ENCODE assay signal across 9 cellular contexts in genomic region chr6:129860901-129861665, GRCh38. TPM values are rescaled to one million over a fixed set of nuclear protein-coding genes. Genes with fewer than 3 reads are reported as not detected.
DNase-seq lines count a peak whose midpoint lies in the region; ATAC-seq and TF ChIP-seq lines count a peak whose summit lies in the region.
"Had no signal": no experiment of that assay in that cellular context is flagged by ENCODE, and none has a peak within 500 bp of the region (broad histone marks: within the 10 kb centered on the region; RNA-seq: fewer than 3 reads in every experiment).

Gene TMEM244, minus strand, starts transcription at chr6:129861315. Its CDS starts 127 bp downstream, at chr6:129861188.

- peaks cover 10% of the 10 kb centered on the region for H3K4me1 ChIP-seq in IMR-90 (ENCODE audit: control insufficient read depth, insufficient read depth, low read length)
- H3K4me1 ChIP-seq in adipocyte (ENCODE audit: control insufficient read depth, insufficient read depth, low read length): peaks cover 23% of the 10 kb centered on the region
- H3K4me1 ChIP-seq in naive thymus-derived CD4-positive, alpha-beta T cell (ENCODE audit: control insufficient read depth in 2 of 2, insufficient read depth in 2 of 2, low read length in 2 of 2): no peaks in the 10 kb centered on the region

- H4K91ac ChIP-seq in IMR-90 (ENCODE audit: insufficient read depth, low read depth, low read length): peak within 1 kb of the TSS; percentile 20; the same call in 1 of the 2 replicates

- H3K9ac ChIP-seq in IMR-90 (ENCODE audit: low read depth, low read length) (no peak within 1 kb of the TSS), adipocyte (ENCODE audit: low read length) (no peak within 1 kb of the TSS)

- no peaks in the 10 kb centered on the region for H3K36me3 Mint-ChIP-seq in naive thymus-derived CD4-positive, alpha-beta T cell

- H3K9me1 ChIP-seq in IMR-90 (ENCODE audit: insufficient read depth, low read length): peaks cover 4% of the 10 kb centered on the region; the same call in 1 of the 2 replicates

- no peak for TF ChIP-seq RAD21 in IMR-90 (IDR thresholded peaks at IDR 0.05; ENCODE audit: low read length)

- peak within 1 kb of the TSS; percentile 84 for H2BK120ac ChIP-seq in IMR-90 (ENCODE audit: low read depth, low read length)

- H2BK15ac ChIP-seq in IMR-90 (ENCODE audit: low read depth, low read length): peak within 1 kb of the TSS; percentile 72; the same call in 2 of the 3 replicates

- in situ Hi-C loops in IMR-90 (cut with MboI; ENCODE audit: low sequenced_read_pairs): no loop called here

- peak within 1 kb of the TSS; percentile 73; the same call in 1 of the 2 replicates for H3K14ac ChIP-seq in IMR-90 (replicated peaks; ENCODE audit: low read depth, low read length)

- CTCF ChIA-PET in IMR-90 (lab: Yijun Ruan, JAX): interaction anchor here (0.7 kb wide), 1 partner anchor 20 kb away, joined by 5 read pairs; no protein-coding TSS in a partner anchor
- CTCF ChIA-PET in naive thymus-derived CD4-positive, alpha-beta T cell (lab: Charles Lee): no interaction called here

- H2BK20ac ChIP-seq in IMR-90 (ENCODE audit: low read depth, low read length): peak within 1 kb of the TSS; percentile 80

- H3K27me3 ChIP-seq in IMR-90 (ENCODE audit: control insufficient read depth, insufficient read depth, low read length): no peaks in the 10 kb centered on the region
- no peaks in the 10 kb centered on the region for H3K27me3 ChIP-seq in adipocyte (replicated peaks; ENCODE audit: control insufficient read depth, insufficient read depth, low read length)
- no peaks in the 10 kb centered on the region for H3K27me3 ChIP-seq in naive thymus-derived CD4-positive, alpha-beta T cell (ENCODE audit: control insufficient read depth in 2 of 2, insufficient read depth in 2 of 2, low read length in 2 of 2)

- 80% methylated on average over 2 of the region's 14 CpGs; no CpG with 5 or more reads in 1 of the 2 experiments for WGBS in IMR-90 (ENCODE audit: extremely low coverage in 2 of 2, insufficient read length in 1 of 2), 2 experiments

- H2AK5ac ChIP-seq in IMR-90 (ENCODE audit: low read depth, low read length): peak within 1 kb of the TSS; percentile 84

- no peaks in the 10 kb centered on the region for H3K36me3 ChIP-seq in IMR-90 (ENCODE audit: control insufficient read depth, insufficient read depth, low read length)
- no peaks in the 10 kb centered on the region for H3K36me3 ChIP-seq in adipocyte (ENCODE audit: control insufficient read depth, insufficient read depth, low read length, severe bottlenecking)
- H3K36me3 ChIP-seq in naive thymus-derived CD4-positive, alpha-beta T cell (ENCODE audit: control insufficient read depth in 2 of 3, insufficient read depth in 3 of 3, low read length in 3 of 3): no peaks in the 10 kb centered on the region

- H3K56ac ChIP-seq in IMR-90 (ENCODE audit: extremely low read depth, insufficient read depth, low read length): peak within 1 kb of the TSS; percentile 11; the same call in 1 of the 2 replicates

- H4K5ac ChIP-seq in IMR-90 (ENCODE audit: low read depth, low read length): peak within 1 kb of the TSS; percentile 27; the same call in 1 of the 2 replicates

- H3K4me2 ChIP-seq in IMR-90 (ENCODE audit: low read depth, low read length): peak within 1 kb of the TSS; percentile 83

- H3K9me3 Mint-ChIP-seq in naive thymus-derived CD4-positive, alpha-beta T cell: peaks cover 0 to 5% (median 0%) of the 10 kb centered on the region in 11 donors

- TF ChIP-seq POLR2A in IMR-90 (IDR thresholded peaks at IDR 0.05; ENCODE audit: low read depth, low read length): no peak

- intact Hi-C loops in IMR-90 (cut with micrococcal nuclease): loop anchor here (5.0 kb wide), 2 partner anchors 264 to 284 kb away; no protein-coding TSS in a partner anchor
- intact Hi-C loops in naive thymus-derived CD4-positive, alpha-beta T cell (cut with micrococcal nuclease): no loop called here

- peak within 1 kb of the TSS; percentile 26; the same call in 1 of the 2 replicates for H3K23ac ChIP-seq in IMR-90 (ENCODE audit: low read depth, low read length)

- H3K27ac Mint-ChIP-seq in naive thymus-derived CD4-positive, alpha-beta T cell: peak within 1 kb of the TSS in 4 of 9 donors; percentile 5 to 60 (median 22)

- H3K9me3 ChIP-seq in IMR-90 (ENCODE audit: control insufficient read depth, insufficient read depth, low read length) (peaks cover 2% of the 10 kb centered on the region; the same call in 1 of the 2 replicates), adipocyte (ENCODE audit: control insufficient read depth, low read length) (no peaks in the 10 kb centered on the region)
- no peaks in the 10 kb centered on the region for H3K9me3 ChIP-seq in naive thymus-derived CD4-positive, alpha-beta T cell (ENCODE audit: control insufficient read depth in 2 of 3, low read length in 3 of 3)

- H3K18ac ChIP-seq in IMR-90 (ENCODE audit: low read depth, low read length): peak within 1 kb of the TSS; percentile 84

- dilution Hi-C loops in IMR-90 (cut with HindIII; ENCODE audit: low sequenced_read_pairs, unreplicated experiment): no loop called here

- no peak for TF ChIP-seq CTCF in IMR-90 (conservative IDR thresholded peaks at IDR 0.05; ENCODE audit: low read depth, low read length)

- H3K27ac ChIP-seq in IMR-90 (ENCODE audit: insufficient read depth, low read length): peak within 1 kb of the TSS; percentile 7; the same call in 1 of the 2 replicates
- H3K27ac ChIP-seq in naive thymus-derived CD4-positive, alpha-beta T cell (ENCODE audit: low read depth, low read length): no peak within 1 kb of the TSS

- H4K8ac ChIP-seq in IMR-90 (ENCODE audit: low read depth in 2 of 2, low read length in 2 of 2): peak within 1 kb of the TSS; percentile 22 to 34; a peak in 2 of 4 replicates

- H3K4me1 Mint-ChIP-seq in naive thymus-derived CD4-positive, alpha-beta T cell: peaks cover 0 to 9% (median 5%) of the 10 kb centered on the region in 7 donors

- H4K20me1 ChIP-seq in IMR-90 (ENCODE audit: insufficient read depth, low read length): no peaks in the 10 kb centered on the region

- H2AFZ ChIP-seq in IMR-90 (replicated peaks; ENCODE audit: low read length, poor library complexity): peak within 1 kb of the TSS; percentile 65

- DNase-seq in GM03348 (ENCODE audit: low spot score) (peak; percentile 53), IMR-90 (peak; percentile 70), adipocyte (ENCODE audit: low read depth) (peak; percentile 66), NCI-H2107 treated with DMSO at 0.1 percent for 48 hours (lab: John Stamatoyannopoulos, UW; ENCODE audit: unreplicated experiment) (no peak)
- DNase-seq in naive thymus-derived CD4-positive, alpha-beta T cell: peak in 2 of 9 donors; percentile 0 to 1

- H2AK9ac ChIP-seq in IMR-90 (replicated peaks; ENCODE audit: low read depth, low read length, poor library complexity): peak within 1 kb of the TSS; percentile 19

- H2BK5ac ChIP-seq in IMR-90 (ENCODE audit: low read depth, low read length, poor library complexity, severe bottlenecking): peak within 1 kb of the TSS; percentile 63

- no TSS peak for BruUV-seq in IMR-90 (replicated peaks; lab: Mats Ljungman, UMichigan)

- no peak within 1 kb of the TSS; the same call in 1 of the 2 replicates for H3K4me3 ChIP-seq in IMR-90 (ENCODE audit: insufficient read depth, low read depth, low read length)
- peak within 1 kb of the TSS; percentile 52 for H3K4me3 ChIP-seq in adipocyte (ENCODE audit: low read length)
- H3K4me3 ChIP-seq in naive thymus-derived CD4-positive, alpha-beta T cell (ENCODE audit: low read length): peak within 1 kb of the TSS; percentile 14

- peak within 1 kb of the TSS in 8 of 10 donors; percentile 57 to 82 (median 74) for H3K4me3 Mint-ChIP-seq in naive thymus-derived CD4-positive, alpha-beta T cell

- H3K27me3 Mint-ChIP-seq in naive thymus-derived CD4-positive, alpha-beta T cell: no peaks in the 10 kb centered on the region

- POLR2A ChIA-PET in IMR-90 (lab: Charles Lee; ENCODE audit: unreplicated experiment): no interaction called here
- POLR2A ChIA-PET in naive thymus-derived CD4-positive, alpha-beta T cell (lab: Charles Lee): no interaction called here

- no peaks in the 10 kb centered on the region for H3K79me1 ChIP-seq in IMR-90 (ENCODE audit: low read depth in 1 of 2, low read length in 2 of 2)

- peak within 1 kb of the TSS; percentile 75 for H3K4ac ChIP-seq in IMR-90 (ENCODE audit: low read depth, low read length)

- peak; percentile 43 for ATAC-seq in IMR-90 (ENCODE audit: low read depth)
- ATAC-seq in naive thymus-derived CD4-positive, alpha-beta T cell: peak; percentile 55
- no peak for ATAC-seq in GM19463 (IDR thresholded peaks at IDR 0.05; ENCODE audit: unreplicated experiment)
- no peak for ATAC-seq in HG03521 (IDR thresholded peaks at IDR 0.05; ENCODE audit: unreplicated experiment)
- no peak for ATAC-seq in GM21360 (IDR thresholded peaks at IDR 0.05; ENCODE audit: unreplicated experiment)

TF ChIP-seq in IMR-90, 13 proteins besides CTCF, POLR2A, EP300 and RAD21:
- TF ChIP-seq USF2 (IDR thresholded peaks at IDR 0.05; ENCODE audit: low read depth, low read length) (no peak), BHLHE40 (IDR thresholded peaks at IDR 0.05; ENCODE audit: low read depth, low read length) (no peak), MAFK (IDR thresholded peaks at IDR 0.05; ENCODE audit: low read depth, low read length) (no peak), CEBPB (IDR thresholded peaks at IDR 0.05; ENCODE audit: low read depth, low read length) (peak; percentile 47; the same call in 1 of the 2 replicates), CHD1 (IDR thresholded peaks at IDR 0.05; ENCODE audit: low read depth, low read length) (no peak), MXI1 (IDR thresholded peaks at IDR 0.05; ENCODE audit: borderline replicate concordance, low read depth, low read length) (no peak)
TF ChIP-seq in IMR-90: peak in this region for 1.

RNA-seq across cellular contexts. Expression of gene TMEM244, which starts in this region (rescaled TPM):
- 0.28 and 0.36 TPM in 2 replicates for total RNA-seq in IMR-90 (2012; rRNA removed)
- polyA plus RNA-seq in IMR-90 (2012; rRNA removed): 0.21 TPM in 1 of 2 replicates, not detected in the other
- not detected in 2 replicates for polyA plus RNA-seq in IMR-90 (2012; cell fraction: cytosol; rRNA removed)
- 0.22 TPM in 1 of 2 replicates, not detected in the other for polyA plus RNA-seq in IMR-90 (2012; cell fraction: nucleus; rRNA removed; ENCODE audit: low replicate concordance)
- total RNA-seq in naive thymus-derived CD4-positive, alpha-beta T cell: not detected
- polyA plus RNA-seq in naive thymus-derived CD4-positive, alpha-beta T cell: not detected
- total RNA-seq: kidney epithelial cell had no signal

Comparison
In these comparisons a context has a peak if more than half of its experiments do, and no peak if none do; other contexts are left out.
1. Peak in DNase-seq, ATAC-seq, H3K27ac ChIP-seq and H3K4me2 ChIP-seq in IMR-90; RNA of the gene not detected or under 1 TPM.
2. Peak in ATAC-seq and H3K4me3 ChIP-seq in naive thymus-derived CD4-positive, alpha-beta T cell; RNA of the gene not detected or under 1 TPM.